28 cellular contexts compared by ENCODE assay signal in the genomic region with DNA sequence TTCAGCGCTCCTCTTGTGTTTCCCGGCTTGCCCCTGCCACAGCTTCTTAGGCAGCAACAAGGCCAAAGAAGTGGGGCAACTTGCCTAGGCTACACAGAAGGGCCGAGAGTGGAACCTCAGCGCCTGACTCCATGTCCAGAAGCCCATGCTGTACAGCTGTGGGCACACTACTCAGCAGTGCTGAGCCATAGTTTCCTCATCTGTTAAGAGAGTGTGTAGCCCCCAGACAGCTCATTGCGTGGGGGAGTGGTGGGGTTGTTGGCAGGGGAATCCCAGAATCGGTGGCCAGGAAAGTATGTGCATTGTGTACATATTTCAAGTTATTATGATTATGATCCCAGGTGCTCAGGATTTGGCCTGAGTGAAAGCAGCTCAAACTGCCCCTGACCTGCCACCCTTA.
"Had no signal": no experiment of that assay in that cellular context is flagged by ENCODE, and none has a peak within 500 bp of the region (broad histone marks: within the 10 kb centered on the region; RNA-seq: fewer than 3 reads in every experiment).

No MANE protein-coding gene starts in this region.

- ATAC-seq: foreskin keratinocyte; gastroesophageal sphincter; heart left ventricle; left cardiac atrium; left lung; mucosa of descending colon; natural killer cell treated with Interleukin-12 subunit alpha and Interleukin-12 subunit beta and Interleukin-15 and Interleukin-18, amount 100 ng/mL, for 72 hours; sciatic nerve; stimulated activated memory B cell treated with anti-CD40 and anti-IgM and Interleukin-4, amounts not matched to agents 10 μg/mL and 1 μg/mL and 100 μg/mL, for 72 hours had no signal

- H3K4me1 ChIP-seq: esophagus muscularis mucosa, foreskin keratinocyte, gastroesophageal sphincter, left lung, stomach, thyroid gland, vagina had no signal

- DNase-seq: dermis blood vessel endothelial cell; effector memory CD4-positive, alpha-beta T cell; foreskin keratinocyte; heart left ventricle; hippocampal formation; left cardiac atrium; left lung; mesenchymal stem cell; mucosa of descending colon; naive B cell; nucleus accumbens; ovary; posterior cingulate gyrus; stimulated activated CD4-positive, alpha-beta T cell treated with anti-CD3 and anti-CD28 coated beads, Interleukin-2, amount 100 ng/mL, for 24 hours; stimulated activated CD4-positive, alpha-beta T cell treated with anti-CD3 and anti-CD28 coated beads, Interleukin-4, amount 100 ng/mL, for 24 hours; stomach; thyroid gland; trophoblast cell had no signal

- H3K27me3 Mint-ChIP-seq: stimulated activated memory B cell treated with anti-CD40 and anti-IgM and Interleukin-4, amounts not matched to agents 10 μg/mL and 1 μg/mL and 100 μg/mL, for 72 hours had no signal

- H3K4me1 Mint-ChIP-seq: neural crest cell had no signal

- H3K27ac ChIP-seq: coronary artery, esophagus muscularis mucosa, foreskin keratinocyte, gastroesophageal sphincter, heart left ventricle, left lung, ovary, stomach, thyroid gland, vagina had no signal

- H3K4me3 Mint-ChIP-seq: mesothelial cell of epicardium; naive B cell; natural killer cell treated with Interleukin-12 subunit alpha and Interleukin-12 subunit beta and Interleukin-15 and Interleukin-18, amount 100 ng/mL, for 72 hours; neural crest cell; stimulated activated memory B cell treated with anti-CD40 and anti-IgM and Interleukin-4, amounts not matched to agents 10 μg/mL and 1 μg/mL and 100 μg/mL, for 72 hours had no signal

- H3K4me3 ChIP-seq: coronary artery, esophagus muscularis mucosa, gastroesophageal sphincter, heart left ventricle, left lung, mucosa of descending colon, ovary, smooth muscle cell, stomach, thyroid gland, vagina had no signal

- H3K36me3 ChIP-seq: esophagus muscularis mucosa, gastroesophageal sphincter, heart left ventricle, left lung, ovary, stomach, thyroid gland, vagina had no signal

- H3K27me3 ChIP-seq: esophagus muscularis mucosa, gastroesophageal sphincter, heart left ventricle, left lung, ovary, thyroid gland, vagina had no signal

- H3K4me2 ChIP-seq: smooth muscle cell had no signal

- H3K9me3 ChIP-seq: ovary, thyroid gland, vagina had no signal

- H3K27ac Mint-ChIP-seq: mesothelial cell of epicardium; natural killer cell treated with Interleukin-12 subunit alpha and Interleukin-12 subunit beta and Interleukin-15 and Interleukin-18, amount 100 ng/mL, for 72 hours; stimulated activated memory B cell treated with anti-CD40 and anti-IgM and Interleukin-4, amounts not matched to agents 10 μg/mL and 1 μg/mL and 100 μg/mL, for 72 hours had no signal
